Comparison of ENCODE assay signal across 2 cellular contexts in genomic region chr2:38797276-38797675, GRCh38.
TF ChIP-seq lines count a peak whose summit lies in the region.

No MANE protein-coding gene starts in this region.

TF ChIP-seq in endothelial cell of umbilical vein, 7 proteins besides CTCF, POLR2A, EP300 and RAD21:
- TF ChIP-seq MAX (IDR thresholded peaks at IDR 0.05; ENCODE audit: insufficient read depth, insufficient read length) = no peak
- peak; percentile 91 for TF ChIP-seq JUN (IDR thresholded peaks at IDR 0.05; ENCODE audit: borderline replicate concordance, insufficient read depth, insufficient read length, low read depth)
- no peak for TF ChIP-seq EZH2 (IDR thresholded peaks at IDR 0.05; ENCODE audit: borderline replicate concordance, low read depth, low read length, severe bottlenecking)
- TF ChIP-seq POLR2AphosphoS5 (IDR thresholded peaks at IDR 0.05; ENCODE audit: insufficient read depth, low read depth, low read length) = no peak
- TF ChIP-seq MYC (IDR thresholded peaks at IDR 0.05; ENCODE audit: low read depth, low read length) = no peak
- TF ChIP-seq FOS (IDR thresholded peaks at IDR 0.05; ENCODE audit: borderline replicate concordance, insufficient read depth, low read length) = no peak

TF ChIP-seq in HEK293T, 16 proteins besides CTCF, POLR2A, EP300 and RAD21:
- TF ChIP-seq TARDBP (IDR thresholded peaks at IDR 0.05) = no peak
- TF ChIP-seq SP1 (IDR thresholded peaks at IDR 0.05) = no peak
- no peak for TF ChIP-seq SUZ12 (IDR thresholded peaks at IDR 0.05)
- no peak for TF ChIP-seq FOXM1 (IDR thresholded peaks at IDR 0.05; ENCODE audit: borderline replicate concordance)
- no peak for TF ChIP-seq FOXA1 (IDR thresholded peaks at IDR 0.05)
- no peak for TF ChIP-seq FOXK2 (IDR thresholded peaks at IDR 0.05)
- no peak for TF ChIP-seq LEF1 (IDR thresholded peaks at IDR 0.05; ENCODE audit: borderline replicate concordance)
- no peak for TF ChIP-seq ZNF384 (IDR thresholded peaks at IDR 0.05)
- TF ChIP-seq PKNOX1 (IDR thresholded peaks at IDR 0.05) = no peak
- no peak for TF ChIP-seq NFRKB (IDR thresholded peaks at IDR 0.05)
- no peak for TF ChIP-seq L3MBTL2 (conservative IDR thresholded peaks at IDR 0.05)
- TF ChIP-seq ARNT (IDR thresholded peaks at IDR 0.05) = no peak
- no peak for TF ChIP-seq ELF4 (IDR thresholded peaks at IDR 0.05)
- TF ChIP-seq BHLHE40 (IDR thresholded peaks at IDR 0.05; ENCODE audit: borderline replicate concordance) = no peak
